Comparison of ENCODE assay signal across 8 cellular contexts in the genomic region with DNA sequence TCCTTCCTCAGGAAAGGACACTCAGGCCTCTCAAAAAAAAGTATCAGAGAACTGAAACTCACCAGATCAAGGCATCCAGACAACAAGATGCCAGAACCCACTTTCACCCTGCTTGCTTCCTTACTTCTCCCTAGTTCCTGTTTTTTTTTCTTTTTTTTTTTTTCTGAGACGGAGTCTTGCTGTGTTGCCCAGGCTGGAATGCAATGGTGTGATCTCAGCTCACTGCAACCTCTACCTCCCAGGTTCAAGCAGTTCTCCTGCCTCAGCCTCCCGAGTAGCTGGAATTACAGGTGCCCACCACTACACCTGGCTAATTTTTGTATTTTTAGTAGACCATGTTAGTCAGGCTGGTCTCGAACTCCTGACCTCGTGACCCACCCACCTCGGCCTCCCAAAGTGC. TPM values are rescaled to one million over a fixed set of nuclear protein-coding genes. Genes with fewer than 3 reads are reported as not detected.
"Had no signal": no experiment of that assay in that cellular context is flagged by ENCODE, and none has a peak within 500 bp of the region (broad histone marks: within the 10 kb centered on the region; RNA-seq: fewer than 3 reads in every experiment).

No MANE protein-coding gene starts in this region.

RNA-seq across cellular contexts. Expression of gene C11orf86, which starts 13.3 kb away (rescaled TPM):
- total RNA-seq: HT1080; LHCN-M2; MCF 10A; NCI-H460; Right ventricle myocardium inferior; SJSA1; T-helper 1 cell treated with Interleukin-12 subunit alpha and Interleukin-12 subunit beta and Interleukin-4 antibody, amounts not matched to agents 30 ng/mL and 1 ng/mL, for 36 hours had no signal
- polyA plus RNA-seq: IgD-negative memory B cell had no signal
